In the genomic region with DNA sequence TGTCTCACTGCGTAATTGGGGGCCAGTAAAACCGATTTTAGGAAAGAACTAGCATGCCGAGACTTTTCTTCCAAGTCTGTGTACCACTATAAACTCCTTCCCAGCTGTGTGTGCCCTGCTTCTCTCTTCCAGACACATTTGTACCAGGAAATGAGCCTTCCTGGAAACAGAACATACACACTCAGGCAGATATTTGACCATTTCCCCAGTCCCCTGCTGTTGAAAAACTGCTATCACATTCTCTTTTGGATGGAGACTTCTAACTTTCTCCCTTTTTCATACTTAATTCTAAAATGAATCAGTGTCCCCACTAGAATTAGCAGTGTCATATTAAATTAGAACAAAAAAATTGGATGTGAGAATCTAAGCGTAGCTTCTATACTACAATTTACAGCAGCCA, we compare ENCODE assay signal across 2 cellular contexts.
TF ChIP-seq lines count a peak whose summit lies in the region.

No MANE protein-coding gene starts in this region.

TF ChIP-seq in H1, 55 proteins besides CTCF, POLR2A, EP300 and RAD21:
- TF ChIP-seq SRF (IDR thresholded peaks at IDR 0.05; ENCODE audit: low read depth, low read length) (no peak), NANOG (IDR thresholded peaks at IDR 0.05; ENCODE audit: insufficient read depth, low read depth, low read length, poor library complexity, severe bottlenecking) (no peak), JUND (IDR thresholded peaks at IDR 0.05; ENCODE audit: low read length) (no peak), BACH1 (IDR thresholded peaks at IDR 0.05; ENCODE audit: low read length) (no peak), SUZ12 (IDR thresholded peaks at IDR 0.05; ENCODE audit: low read length) (no peak), KDM1A (IDR thresholded peaks at IDR 0.05; ENCODE audit: borderline replicate concordance, low read length) (no peak), CHD1 (IDR thresholded peaks at IDR 0.05; ENCODE audit: low read depth, low read length) (no peak), ZNF274 (IDR thresholded peaks at IDR 0.05; ENCODE audit: borderline replicate concordance, extremely low read depth, low read length) (no peak)
- TF ChIP-seq, protein P1, sequence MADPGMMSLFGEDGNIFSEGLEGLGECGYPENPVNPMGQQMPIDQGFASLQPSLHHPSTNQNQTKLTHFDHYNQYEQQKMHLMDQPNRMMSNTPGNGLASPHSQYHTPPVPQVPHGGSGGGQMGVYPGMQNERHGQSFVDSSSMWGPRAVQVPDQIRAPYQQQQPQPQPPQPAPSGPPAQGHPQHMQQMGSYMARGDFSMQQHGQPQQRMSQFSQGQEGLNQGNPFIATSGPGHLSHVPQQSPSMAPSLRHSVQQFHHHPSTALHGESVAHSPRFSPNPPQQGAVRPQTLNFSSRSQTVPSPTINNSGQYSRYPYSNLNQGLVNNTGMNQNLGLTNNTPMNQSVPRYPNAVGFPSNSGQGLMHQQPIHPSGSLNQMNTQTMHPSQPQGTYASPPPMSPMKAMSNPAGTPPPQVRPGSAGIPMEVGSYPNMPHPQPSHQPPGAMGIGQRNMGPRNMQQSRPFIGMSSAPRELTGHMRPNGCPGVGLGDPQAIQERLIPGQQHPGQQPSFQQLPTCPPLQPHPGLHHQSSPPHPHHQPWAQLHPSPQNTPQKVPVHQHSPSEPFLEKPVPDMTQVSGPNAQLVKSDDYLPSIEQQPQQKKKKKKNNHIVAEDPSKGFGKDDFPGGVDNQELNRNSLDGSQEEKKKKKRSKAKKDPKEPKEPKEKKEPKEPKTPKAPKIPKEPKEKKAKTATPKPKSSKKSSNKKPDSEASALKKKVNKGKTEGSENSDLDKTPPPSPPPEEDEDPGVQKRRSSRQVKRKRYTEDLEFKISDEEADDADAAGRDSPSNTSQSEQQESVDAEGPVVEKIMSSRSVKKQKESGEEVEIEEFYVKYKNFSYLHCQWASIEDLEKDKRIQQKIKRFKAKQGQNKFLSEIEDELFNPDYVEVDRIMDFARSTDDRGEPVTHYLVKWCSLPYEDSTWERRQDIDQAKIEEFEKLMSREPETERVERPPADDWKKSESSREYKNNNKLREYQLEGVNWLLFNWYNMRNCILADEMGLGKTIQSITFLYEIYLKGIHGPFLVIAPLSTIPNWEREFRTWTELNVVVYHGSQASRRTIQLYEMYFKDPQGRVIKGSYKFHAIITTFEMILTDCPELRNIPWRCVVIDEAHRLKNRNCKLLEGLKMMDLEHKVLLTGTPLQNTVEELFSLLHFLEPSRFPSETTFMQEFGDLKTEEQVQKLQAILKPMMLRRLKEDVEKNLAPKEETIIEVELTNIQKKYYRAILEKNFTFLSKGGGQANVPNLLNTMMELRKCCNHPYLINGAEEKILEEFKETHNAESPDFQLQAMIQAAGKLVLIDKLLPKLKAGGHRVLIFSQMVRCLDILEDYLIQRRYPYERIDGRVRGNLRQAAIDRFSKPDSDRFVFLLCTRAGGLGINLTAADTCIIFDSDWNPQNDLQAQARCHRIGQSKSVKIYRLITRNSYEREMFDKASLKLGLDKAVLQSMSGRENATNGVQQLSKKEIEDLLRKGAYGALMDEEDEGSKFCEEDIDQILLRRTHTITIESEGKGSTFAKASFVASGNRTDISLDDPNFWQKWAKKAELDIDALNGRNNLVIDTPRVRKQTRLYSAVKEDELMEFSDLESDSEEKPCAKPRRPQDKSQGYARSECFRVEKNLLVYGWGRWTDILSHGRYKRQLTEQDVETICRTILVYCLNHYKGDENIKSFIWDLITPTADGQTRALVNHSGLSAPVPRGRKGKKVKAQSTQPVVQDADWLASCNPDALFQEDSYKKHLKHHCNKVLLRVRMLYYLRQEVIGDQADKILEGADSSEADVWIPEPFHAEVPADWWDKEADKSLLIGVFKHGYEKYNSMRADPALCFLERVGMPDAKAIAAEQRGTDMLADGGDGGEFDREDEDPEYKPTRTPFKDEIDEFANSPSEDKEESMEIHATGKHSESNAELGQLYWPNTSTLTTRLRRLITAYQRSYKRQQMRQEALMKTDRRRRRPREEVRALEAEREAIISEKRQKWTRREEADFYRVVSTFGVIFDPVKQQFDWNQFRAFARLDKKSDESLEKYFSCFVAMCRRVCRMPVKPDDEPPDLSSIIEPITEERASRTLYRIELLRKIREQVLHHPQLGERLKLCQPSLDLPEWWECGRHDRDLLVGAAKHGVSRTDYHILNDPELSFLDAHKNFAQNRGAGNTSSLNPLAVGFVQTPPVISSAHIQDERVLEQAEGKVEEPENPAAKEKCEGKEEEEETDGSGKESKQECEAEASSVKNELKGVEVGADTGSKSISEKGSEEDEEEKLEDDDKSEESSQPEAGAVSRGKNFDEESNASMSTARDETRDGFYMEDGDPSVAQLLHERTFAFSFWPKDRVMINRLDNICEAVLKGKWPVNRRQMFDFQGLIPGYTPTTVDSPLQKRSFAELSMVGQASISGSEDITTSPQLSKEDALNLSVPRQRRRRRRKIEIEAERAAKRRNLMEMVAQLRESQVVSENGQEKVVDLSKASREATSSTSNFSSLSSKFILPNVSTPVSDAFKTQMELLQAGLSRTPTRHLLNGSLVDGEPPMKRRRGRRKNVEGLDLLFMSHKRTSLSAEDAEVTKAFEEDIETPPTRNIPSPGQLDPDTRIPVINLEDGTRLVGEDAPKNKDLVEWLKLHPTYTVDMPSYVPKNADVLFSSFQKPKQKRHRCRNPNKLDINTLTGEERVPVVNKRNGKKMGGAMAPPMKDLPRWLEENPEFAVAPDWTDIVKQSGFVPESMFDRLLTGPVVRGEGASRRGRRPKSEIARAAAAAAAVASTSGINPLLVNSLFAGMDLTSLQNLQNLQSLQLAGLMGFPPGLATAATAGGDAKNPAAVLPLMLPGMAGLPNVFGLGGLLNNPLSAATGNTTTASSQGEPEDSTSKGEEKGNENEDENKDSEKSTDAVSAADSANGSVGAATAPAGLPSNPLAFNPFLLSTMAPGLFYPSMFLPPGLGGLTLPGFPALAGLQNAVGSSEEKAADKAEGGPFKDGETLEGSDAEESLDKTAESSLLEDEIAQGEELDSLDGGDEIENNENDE (IDR thresholded peaks at IDR 0.05; ENCODE audit: insufficient replicate concordance, low read length), result no peak
TF ChIP-seq in H1: peak in this region for 0.

TF ChIP-seq in HEK293T, 16 proteins besides CTCF, POLR2A, EP300 and RAD21:
- TF ChIP-seq FOXA1 (IDR thresholded peaks at IDR 0.05), result no peak
- TF ChIP-seq FOXK2 (IDR thresholded peaks at IDR 0.05), result no peak
- TF ChIP-seq, protein P2, sequence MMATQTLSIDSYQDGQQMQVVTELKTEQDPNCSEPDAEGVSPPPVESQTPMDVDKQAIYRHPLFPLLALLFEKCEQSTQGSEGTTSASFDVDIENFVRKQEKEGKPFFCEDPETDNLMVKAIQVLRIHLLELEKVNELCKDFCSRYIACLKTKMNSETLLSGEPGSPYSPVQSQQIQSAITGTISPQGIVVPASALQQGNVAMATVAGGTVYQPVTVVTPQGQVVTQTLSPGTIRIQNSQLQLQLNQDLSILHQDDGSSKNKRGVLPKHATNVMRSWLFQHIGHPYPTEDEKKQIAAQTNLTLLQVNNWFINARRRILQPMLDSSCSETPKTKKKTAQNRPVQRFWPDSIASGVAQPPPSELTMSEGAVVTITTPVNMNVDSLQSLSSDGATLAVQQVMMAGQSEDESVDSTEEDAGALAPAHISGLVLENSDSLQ (IDR thresholded peaks at IDR 0.05), result no peak
- no peak for TF ChIP-seq HDGF (IDR thresholded peaks at IDR 0.05; ENCODE audit: borderline replicate concordance)
- no peak for TF ChIP-seq ZNF384 (IDR thresholded peaks at IDR 0.05)
- TF ChIP-seq ARNT (IDR thresholded peaks at IDR 0.05), result no peak
- no peak for TF ChIP-seq NFRKB (IDR thresholded peaks at IDR 0.05)
- no peak for TF ChIP-seq SUZ12 (IDR thresholded peaks at IDR 0.05)
- no peak for TF ChIP-seq CTBP1 (IDR thresholded peaks at IDR 0.05; ENCODE audit: borderline replicate concordance)
- TF ChIP-seq SP1 (IDR thresholded peaks at IDR 0.05), result no peak
- no peak for TF ChIP-seq LEF1 (IDR thresholded peaks at IDR 0.05; ENCODE audit: borderline replicate concordance)
- no peak for TF ChIP-seq FOXM1 (IDR thresholded peaks at IDR 0.05; ENCODE audit: borderline replicate concordance)
- no peak for TF ChIP-seq BHLHE40 (IDR thresholded peaks at IDR 0.05; ENCODE audit: borderline replicate concordance)
- TF ChIP-seq TARDBP (IDR thresholded peaks at IDR 0.05), result no peak
